17 cellular contexts compared by ENCODE assay signal in genomic region chrX:73916489-73916888, GRCh38.
DNase-seq lines count a peak whose midpoint lies in the region; ATAC-seq and TF ChIP-seq lines count a peak whose summit lies in the region.
"Had no signal": no experiment of that assay in that cellular context is flagged by ENCODE, and none has a peak within 500 bp of the region (broad histone marks: within the 10 kb centered on the region; RNA-seq: fewer than 3 reads in every experiment).

No MANE protein-coding gene starts in this region.

- no peak for DNase-seq in H9
- DNase-seq in SJCRH30: peak in 1 of 2 experiments; percentile 9
- no peak for DNase-seq in fibroblast of lung (ENCODE audit: low read depth in 2 of 2)
- no peak for DNase-seq in progenitor cell of endocrine pancreas (ENCODE audit: low spot score, unreplicated experiment)
- DNase-seq in superior temporal gyrus (ENCODE audit: extremely low spot score): no peak
- no peak for DNase-seq in lower lobe of right lung
- no peak for DNase-seq in stimulated activated CD4-positive, alpha-beta T cell treated with anti-CD3 and anti-CD28 coated beads, Interleukin-1b, Interleukin-23, amount 100 ng/mL, for 48 hours
- DNase-seq: hypothalamus, mesendoderm, NCI-H187 treated with DMSO at 0.1 percent for 48 hours, SHP77 treated with DMSO at 0.1 percent for 48 hours, T-helper 9 cell, uterus had no signal

- H3K4ac ChIP-seq in H9 (ENCODE audit: low read depth, low read length): no peak overlapping the region

- no peaks in the 10 kb centered on the region for H3K27me3 Mint-ChIP-seq in H9 (ENCODE audit: low read depth)
- no peaks in the 10 kb centered on the region for H3K27me3 Mint-ChIP-seq in progenitor cell of endocrine pancreas

- H3K4me1 Mint-ChIP-seq in H9: peaks cover 39 to 47% of the 10 kb centered on the region in 2 experiments
- H3K4me1 Mint-ChIP-seq in progenitor cell of endocrine pancreas (ENCODE audit: low read depth): peaks cover 19% of the 10 kb centered on the region

- H2BK12ac ChIP-seq in H9 (ENCODE audit: insufficient read length, low read depth, low read length): no peak overlapping the region

- H4K8ac ChIP-seq in H9 (replicated peaks; ENCODE audit: insufficient read length, low read depth, low read length): no peak overlapping the region

- no peaks in the 10 kb centered on the region for H3K23me2 ChIP-seq in H9 (ENCODE audit: insufficient read length, low read depth, low read length, poor library complexity, severe bottlenecking)

- H3K27ac Mint-ChIP-seq in H9 (peak overlapping the region; percentile 83 to 85 (median 84); a peak in 6 of 7 replicates), progenitor cell of endocrine pancreas (peak overlapping the region; percentile 96)
- H3K27ac Mint-ChIP-seq: activated T-helper 2 cell treated with anti-CD3 and anti-CD28 coated beads, Interferon-gamma antibody, Interleukin-2, Interleukin-4, amounts not matched to agents 10 μg/mL and 5 μg/mL and 100 μg/mL, durations not matched to agents 14 hours and 24 hours and 36 hours had no signal

- H2BK20ac ChIP-seq in H9 (ENCODE audit: low read depth, low read length, poor library complexity, severe bottlenecking): no peak overlapping the region

- no peak for TF ChIP-seq CTCF in H9 (conservative IDR thresholded peaks at IDR 0.05)
- no peak for TF ChIP-seq CTCF in fibroblast of lung (conservative IDR thresholded peaks at IDR 0.05 in 1 of 2, IDR thresholded peaks at IDR 0.05 in 1 of 2; ENCODE audit: low read depth in 1 of 2, low read length in 2 of 2)
- TF ChIP-seq CTCF in progenitor cell of endocrine pancreas (IDR thresholded peaks at IDR 0.05; ENCODE audit: unreplicated experiment): no peak
- TF ChIP-seq CTCF in lower lobe of right lung (IDR thresholded peaks at IDR 0.05): no peak

- H3K9me3 Mint-ChIP-seq in H9 (peaks cover 0 to 2% of the 10 kb centered on the region in 2 experiments; a peak in 2 of 5 replicates), progenitor cell of endocrine pancreas (ENCODE audit: low read depth) (peaks cover 3% of the 10 kb centered on the region)
- H3K9me3 Mint-ChIP-seq: activated T-helper 2 cell treated with anti-CD3 and anti-CD28 coated beads, Interferon-gamma antibody, Interleukin-2, Interleukin-4, amounts not matched to agents 10 μg/mL and 5 μg/mL and 100 μg/mL, durations not matched to agents 14 hours and 24 hours and 36 hours had no signal

- no peak overlapping the region for H2AK5ac ChIP-seq in H9 (ENCODE audit: insufficient read length, low read length)

- H2AFZ ChIP-seq in H9 (ENCODE audit: low read length) (no peak overlapping the region), fibroblast of lung (ENCODE audit: low read length) (no peak overlapping the region)

- H3K4me3 ChIP-seq in SJCRH30 (no peak overlapping the region), fibroblast of lung (replicated peaks in 1 of 4; ENCODE audit: control extremely low read depth in 1 of 4, insufficient read depth in 1 of 4, low read depth in 3 of 4, low read length in 4 of 4) (no peak overlapping the region), lower lobe of right lung (no peak overlapping the region)
- H3K4me3 ChIP-seq: right atrium auricular region, uterus had no signal

- no peak overlapping the region for H3K23ac ChIP-seq in H9 (ENCODE audit: insufficient read length, low read depth, low read length)

- no peaks in the 10 kb centered on the region for H3K79me1 ChIP-seq in H9 (ENCODE audit: insufficient read depth, low read depth, low read length, poor library complexity, severe bottlenecking)

- intact Hi-C loops in lower lobe of right lung (cut with DNase I): no loop called here

- H3K79me2 ChIP-seq in H9 (ENCODE audit: insufficient read depth, low read length) (no peaks in the 10 kb centered on the region), fibroblast of lung (ENCODE audit: control insufficient read depth, insufficient read depth, low read length) (no peaks in the 10 kb centered on the region)

- H3K4me2 ChIP-seq in H9 (ENCODE audit: insufficient read depth, insufficient read length, low read length): no peak overlapping the region
- no peak overlapping the region for H3K4me2 ChIP-seq in fibroblast of lung (ENCODE audit: extremely low read depth, insufficient read depth, low read length)

- no peak overlapping the region for H3T11ph ChIP-seq in H9 (ENCODE audit: low read length)

- H4K20me1 ChIP-seq in H9 (ENCODE audit: control insufficient read depth, insufficient read depth, insufficient read length) (no peaks in the 10 kb centered on the region), fibroblast of lung (ENCODE audit: control insufficient read depth, extremely low read depth, insufficient read depth, low read length) (no peaks in the 10 kb centered on the region)

- H3K4me1 ChIP-seq in H9 (ENCODE audit: insufficient read depth, low read length) (peaks cover 10% of the 10 kb centered on the region; the same call in 1 of the 2 replicates), SJCRH30 (peaks cover 41% of the 10 kb centered on the region), fibroblast of lung (ENCODE audit: control insufficient read depth, extremely low read depth, insufficient read depth, low read length) (no peaks in the 10 kb centered on the region), lower lobe of right lung (no peaks in the 10 kb centered on the region)
- H3K4me1 ChIP-seq: right atrium auricular region, uterus had no signal

- no peaks in the 10 kb centered on the region for H3K27me3 ChIP-seq in H9 (ENCODE audit: insufficient read depth, low read length)
- no peaks in the 10 kb centered on the region for H3K27me3 ChIP-seq in SJCRH30
- no peaks in the 10 kb centered on the region for H3K27me3 ChIP-seq in fibroblast of lung (ENCODE audit: control insufficient read depth, insufficient read depth, low read length)
- no peaks in the 10 kb centered on the region for H3K27me3 ChIP-seq in lower lobe of right lung (ENCODE audit: low read depth)
- H3K27me3 ChIP-seq: neutrophil, right atrium auricular region, uterus had no signal

- H3K4me3 Mint-ChIP-seq in H9: no peak overlapping the region
- no peak overlapping the region for H3K4me3 Mint-ChIP-seq in progenitor cell of endocrine pancreas (ENCODE audit: low read depth)

- H3K9me3 ChIP-seq in H9 (ENCODE audit: control insufficient read depth, low read depth, low read length): no peaks in the 10 kb centered on the region
- H3K9me3 ChIP-seq in SJCRH30 (replicated peaks): no peaks in the 10 kb centered on the region
- no peaks in the 10 kb centered on the region for H3K9me3 ChIP-seq in fibroblast of lung (ENCODE audit: control insufficient read depth, insufficient read depth, low read depth, low read length)
- H3K9me3 ChIP-seq in lower lobe of right lung: no peaks in the 10 kb centered on the region
- H3K9me3 ChIP-seq: neutrophil, right atrium auricular region, uterus had no signal

- no peak overlapping the region for H3K56ac ChIP-seq in H9 (ENCODE audit: insufficient read length, low read depth, low read length)

- H3K9ac ChIP-seq in H9 (ENCODE audit: extremely low read depth, insufficient read length, low read length): no peak overlapping the region
- no peak overlapping the region for H3K9ac ChIP-seq in fibroblast of lung (ENCODE audit: insufficient read depth, low read length)

- H2BK15ac ChIP-seq in H9 (ENCODE audit: low read depth, low read length): no peak overlapping the region

- H4K91ac ChIP-seq in H9 (ENCODE audit: insufficient read length, low read depth, low read length): no peak overlapping the region

- no peak overlapping the region for H3K18ac ChIP-seq in H9 (ENCODE audit: insufficient read length, low read depth, low read length)

- no peak overlapping the region for H3K14ac ChIP-seq in H9 (ENCODE audit: insufficient read depth, low read length)

- H3K36me3 ChIP-seq in SJCRH30: no peaks in the 10 kb centered on the region
- H3K36me3 ChIP-seq in fibroblast of lung (ENCODE audit: control insufficient read depth, insufficient read depth, low read length): no peaks in the 10 kb centered on the region
- H3K36me3 ChIP-seq in lower lobe of right lung: no peaks in the 10 kb centered on the region
- H3K36me3 ChIP-seq: neutrophil, right atrium auricular region, uterus had no signal

- H3K36me3 Mint-ChIP-seq in H9 (ENCODE audit: insufficient read depth in 1 of 3, low read depth in 3 of 3): peaks cover 0 to 3% (median 0%) of the 10 kb centered on the region in 3 experiments; a peak in 2 of 7 replicates
- H3K36me3 Mint-ChIP-seq in progenitor cell of endocrine pancreas (ENCODE audit: insufficient read depth): no peaks in the 10 kb centered on the region

- no peak for ATAC-seq in lower lobe of right lung
- ATAC-seq: activated CD4-positive, CD25-positive, alpha-beta regulatory T cell treated with anti-CD3 and anti-CD28 coated beads, Interleukin-2, amount 50 U/mL, for 24 hours had no signal

- no peak overlapping the region for H2BK120ac ChIP-seq in H9 (ENCODE audit: low read depth, low read length, poor library complexity, severe bottlenecking)

- H3K27ac ChIP-seq in H9 (ENCODE audit: insufficient read length, low read depth, low read length) (peak overlapping the region; percentile 53), SJCRH30 (peak overlapping the region; percentile 89), fibroblast of lung (ENCODE audit: insufficient read depth, low read length) (peak overlapping the region; percentile 74), lower lobe of right lung (no peak overlapping the region)
- H3K27ac ChIP-seq: neutrophil, right atrium auricular region, uterus had no signal

- no peak overlapping the region for H4K5ac ChIP-seq in H9 (ENCODE audit: insufficient read length, low read depth, low read length)

- no peak overlapping the region for H2BK5ac ChIP-seq in H9 (ENCODE audit: insufficient read length, low read length)
